ENCODE assay signal across 2 cellular contexts in genomic region chr22:40410731-40411505, GRCh38.
A peak's percentile ranks its signal among the peaks of the same experiment; 100 is the strongest.
TF ChIP-seq lines count a peak whose summit lies in the region.

No MANE protein-coding gene starts in this region.

TF ChIP-seq in liver, 16 proteins besides CTCF, POLR2A, EP300 and RAD21:
- TF ChIP-seq FOXA2 (IDR thresholded peaks at IDR 0.05) (no peak), ZBTB33 (IDR thresholded peaks at IDR 0.05) (no peak), ATF3 (IDR thresholded peaks at IDR 0.05) (no peak), NR2F2 (IDR thresholded peaks at IDR 0.05) (peak; percentile 56), RXRA (IDR thresholded peaks at IDR 0.05) (peak; percentile 63 to 84), HNF4A (conservative IDR thresholded peaks at IDR 0.05) (peak; percentile 17 to 44), HNF4G (IDR thresholded peaks at IDR 0.05) (no peak)
TF ChIP-seq in liver: peak in this region for 3.

TF ChIP-seq in HepG2, 621 proteins besides CTCF, POLR2A, EP300 and RAD21:
- TF ChIP-seq ZNF574 (CRISPR knock-in tag; IDR thresholded peaks at IDR 0.05): no peak
- no peak for TF ChIP-seq PTBP1 (IDR thresholded peaks at IDR 0.05; ENCODE audit: low read depth, low read length, poor library complexity, severe bottlenecking)
- no peak for TF ChIP-seq ZNF556 (CRISPR knock-in tag; IDR thresholded peaks at IDR 0.05; ENCODE audit: borderline replicate concordance)
- no peak for TF ChIP-seq ZNF563 (CRISPR knock-in tag; IDR thresholded peaks at IDR 0.05)
- TF ChIP-seq ZNF354B (CRISPR knock-in tag; IDR thresholded peaks at IDR 0.05): no peak
